In genomic region chr3:24951186-24951585, GRCh38 we compare ENCODE assay signal across 23 cellular contexts.
"Had no signal": no experiment of that assay in that cellular context is flagged by ENCODE, and none has a peak within 500 bp of the region (broad histone marks: within the 10 kb centered on the region; RNA-seq: fewer than 3 reads in every experiment).

No MANE protein-coding gene starts in this region.

- H3K27me3 ChIP-seq: heart left ventricle, right lobe of liver, spleen, stomach had no signal

- FAIRE-seq: colon, islet of Langerhans, urothelium cell line had no signal

- H3K36me3 ChIP-seq: esophagus squamous epithelium, heart left ventricle, right lobe of liver, spleen, stomach had no signal

- H3K4me3 Mint-ChIP-seq: dendritic cell treated with granulocyte-macrophage colony-stimulating factor and Interleukin-4, amounts not matched to agents 40 ng/mL and 50 ng/mL, for 4 days; effector memory CD8-positive, alpha-beta T cell; natural killer cell; stimulated activated naive B cell treated with anti-CD40 and anti-IgM and Interleukin-4, amounts not matched to agents 10 μg/mL and 1 μg/mL and 100 μg/mL, for 72 hours had no signal

- DNase-seq: cerebellar nuclear complex; effector memory CD8-positive, alpha-beta T cell; esophagus squamous epithelium; foreskin fibroblast; heart left ventricle; hippocampal formation; kidney glomerular epithelial cell; mammary epithelial cell; natural killer cell; psoas muscle; retina; right lobe of liver; spleen; stimulated activated CD4-positive, alpha-beta T cell treated with anti-CD3 and anti-CD28 coated beads, Interleukin-15, amount 100 ng/mL, for 24 hours; stimulated activated CD4-positive, alpha-beta T cell treated with anti-CD3 and anti-CD28 coated beads, Interleukin-1b, Interleukin-23, amount 100 ng/mL, for 48 hours; stimulated activated CD4-positive, alpha-beta T cell treated with anti-CD3 and anti-CD28 coated beads, Interleukin-4, amount 100 ng/mL, for 24 hours; stimulated activated naive B cell treated with anti-CD40 and anti-IgM and Interleukin-4, amounts not matched to agents 10 μg/mL and 1 μg/mL and 100 μg/mL, for 72 hours; stomach; trophoblast cell had no signal

- H3K4me3 ChIP-seq: esophagus squamous epithelium, heart left ventricle, psoas muscle, right lobe of liver, spleen, stomach had no signal

- H3K27me3 Mint-ChIP-seq: dendritic cell treated with granulocyte-macrophage colony-stimulating factor and Interleukin-4, amounts not matched to agents 40 ng/mL and 50 ng/mL, for 4 days; effector memory CD8-positive, alpha-beta T cell; stimulated activated naive B cell treated with anti-CD40 and anti-IgM and Interleukin-4, amounts not matched to agents 10 μg/mL and 1 μg/mL and 100 μg/mL, for 72 hours had no signal

- H3K4me1 Mint-ChIP-seq: natural killer cell; stimulated activated naive B cell treated with anti-CD40 and anti-IgM and Interleukin-4, amounts not matched to agents 10 μg/mL and 1 μg/mL and 100 μg/mL, for 72 hours had no signal

- H3K36me3 Mint-ChIP-seq: natural killer cell; stimulated activated naive B cell treated with anti-CD40 and anti-IgM and Interleukin-4, amounts not matched to agents 10 μg/mL and 1 μg/mL and 100 μg/mL, for 72 hours had no signal

- H3K27ac Mint-ChIP-seq: dendritic cell treated with granulocyte-macrophage colony-stimulating factor and Interleukin-4, amounts not matched to agents 40 ng/mL and 50 ng/mL, for 4 days; effector memory CD8-positive, alpha-beta T cell; natural killer cell; stimulated activated naive B cell treated with anti-CD40 and anti-IgM and Interleukin-4, amounts not matched to agents 10 μg/mL and 1 μg/mL and 100 μg/mL, for 72 hours had no signal
